In the genomic region with DNA sequence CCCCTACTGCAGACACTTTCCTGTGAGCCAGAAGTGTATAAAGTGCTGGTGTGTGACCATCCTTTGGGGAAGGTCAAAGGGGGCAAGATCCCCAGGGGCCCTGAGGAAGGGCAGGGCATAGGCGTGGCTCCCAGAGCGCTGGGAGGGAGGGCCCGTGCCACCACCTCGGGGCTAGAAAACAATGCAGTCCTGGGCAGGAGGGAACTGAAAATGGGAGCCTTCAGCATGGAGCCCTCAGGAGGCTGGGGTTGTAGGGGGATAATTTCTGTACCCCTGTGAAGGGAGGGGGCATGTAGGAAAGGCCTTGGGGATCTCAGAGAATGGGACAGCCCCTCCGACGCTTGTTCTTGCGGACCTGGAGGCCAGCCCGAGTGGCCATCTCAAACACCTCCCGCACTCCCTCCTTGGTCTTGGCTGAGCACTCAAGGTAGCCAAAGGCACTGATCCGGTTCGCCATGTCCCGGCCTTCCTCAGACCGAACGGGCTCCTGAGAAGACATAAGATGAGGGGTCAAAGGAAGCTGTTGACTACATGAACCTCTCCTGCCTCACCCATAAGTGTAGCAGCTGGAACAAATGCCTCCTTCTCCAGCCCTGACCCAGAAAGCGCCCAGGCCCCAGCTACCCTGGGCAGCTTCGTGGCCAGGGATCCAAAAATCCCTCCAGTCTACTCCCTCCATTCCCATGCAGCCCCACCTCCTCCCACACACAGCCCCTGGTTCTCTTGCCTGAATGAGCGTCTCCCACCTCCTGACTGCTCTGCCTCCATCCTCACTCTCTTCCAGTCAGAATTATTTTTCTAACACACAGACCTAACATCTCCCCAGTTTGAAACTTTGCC, we compare ENCODE assay signal across 1 cellular context.
TF ChIP-seq lines count a peak whose summit lies in the region.

No MANE protein-coding gene starts in this region.

TF ChIP-seq in K562, 482 proteins besides CTCF, POLR2A, EP300 and RAD21 (continued from another document and continues in another):
- TF ChIP-seq, protein P1, sequence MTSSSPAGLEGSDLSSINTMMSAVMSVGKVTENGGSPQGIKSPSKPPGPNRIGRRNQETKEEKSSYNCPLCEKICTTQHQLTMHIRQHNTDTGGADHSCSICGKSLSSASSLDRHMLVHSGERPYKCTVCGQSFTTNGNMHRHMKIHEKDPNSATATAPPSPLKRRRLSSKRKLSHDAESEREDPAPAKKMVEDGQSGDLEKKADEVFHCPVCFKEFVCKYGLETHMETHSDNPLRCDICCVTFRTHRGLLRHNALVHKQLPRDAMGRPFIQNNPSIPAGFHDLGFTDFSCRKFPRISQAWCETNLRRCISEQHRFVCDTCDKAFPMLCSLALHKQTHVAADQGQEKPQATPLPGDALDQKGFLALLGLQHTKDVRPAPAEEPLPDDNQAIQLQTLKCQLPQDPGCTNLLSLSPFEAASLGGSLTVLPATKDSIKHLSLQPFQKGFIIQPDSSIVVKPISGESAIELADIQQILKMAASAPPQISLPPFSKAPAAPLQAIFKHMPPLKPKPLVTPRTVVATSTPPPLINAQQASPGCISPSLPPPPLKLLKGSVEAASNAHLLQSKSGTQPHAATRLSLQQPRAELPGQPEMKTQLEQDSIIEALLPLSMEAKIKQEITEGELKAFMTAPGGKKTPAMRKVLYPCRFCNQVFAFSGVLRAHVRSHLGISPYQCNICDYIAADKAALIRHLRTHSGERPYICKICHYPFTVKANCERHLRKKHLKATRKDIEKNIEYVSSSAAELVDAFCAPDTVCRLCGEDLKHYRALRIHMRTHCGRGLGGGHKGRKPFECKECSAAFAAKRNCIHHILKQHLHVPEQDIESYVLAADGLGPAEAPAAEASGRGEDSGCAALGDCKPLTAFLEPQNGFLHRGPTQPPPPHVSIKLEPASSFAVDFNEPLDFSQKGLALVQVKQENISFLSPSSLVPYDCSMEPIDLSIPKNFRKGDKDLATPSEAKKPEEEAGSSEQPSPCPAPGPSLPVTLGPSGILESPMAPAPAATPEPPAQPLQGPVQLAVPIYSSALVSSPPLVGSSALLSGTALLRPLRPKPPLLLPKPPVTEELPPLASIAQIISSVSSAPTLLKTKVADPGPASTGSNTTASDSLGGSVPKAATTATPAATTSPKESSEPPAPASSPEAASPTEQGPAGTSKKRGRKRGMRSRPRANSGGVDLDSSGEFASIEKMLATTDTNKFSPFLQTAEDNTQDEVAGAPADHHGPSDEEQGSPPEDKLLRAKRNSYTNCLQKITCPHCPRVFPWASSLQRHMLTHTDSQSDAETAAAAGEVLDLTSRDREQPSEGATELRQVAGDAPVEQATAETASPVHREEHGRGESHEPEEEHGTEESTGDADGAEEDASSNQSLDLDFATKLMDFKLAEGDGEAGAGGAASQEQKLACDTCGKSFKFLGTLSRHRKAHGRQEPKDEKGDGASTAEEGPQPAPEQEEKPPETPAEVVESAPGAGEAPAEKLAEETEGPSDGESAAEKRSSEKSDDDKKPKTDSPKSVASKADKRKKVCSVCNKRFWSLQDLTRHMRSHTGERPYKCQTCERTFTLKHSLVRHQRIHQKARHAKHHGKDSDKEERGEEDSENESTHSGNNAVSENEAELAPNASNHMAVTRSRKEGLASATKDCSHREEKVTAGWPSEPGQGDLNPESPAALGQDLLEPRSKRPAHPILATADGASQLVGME (CRISPR knock-in tag; IDR thresholded peaks at IDR 0.05), result 0 out of 2 replicates have a peak, but pooled peaks have one; percentile 20
- TF ChIP-seq POLR2B (IDR thresholded peaks at IDR 0.05; ENCODE audit: low read depth, partially characterized antibody) (peak; percentile 43), BRD9 (IDR thresholded peaks at IDR 0.05; ENCODE audit: low read depth, partially characterized antibody) (no peak), DPF2 (IDR thresholded peaks at IDR 0.05) (no peak), ESRRB (CRISPR knock-in tag; IDR thresholded peaks at IDR 0.05; ENCODE audit: borderline replicate concordance) (no peak), CBX1 (IDR thresholded peaks at IDR 0.05; ENCODE audit: low read depth) (no peak; the same call in 1 of the 2 replicates), POLR2G (IDR thresholded peaks at IDR 0.05; ENCODE audit: low read depth, low read length) (peak; percentile 69), ETV6 (IDR thresholded peaks at IDR 0.05; ENCODE audit: borderline replicate concordance in 1 of 2, low read depth in 2 of 2, low read length in 1 of 2) (no peak), ETV6 (CRISPR knock-in tag; IDR thresholded peaks at IDR 0.05; ENCODE audit: borderline replicate concordance) (no peak), NUFIP1 (IDR thresholded peaks at IDR 0.05; ENCODE audit: partially characterized antibody) (no peak), HEY1 (CRISPR knock-in tag; IDR thresholded peaks at IDR 0.05; ENCODE audit: borderline replicate concordance) (no peak), ZC3H4 (CRISPR knock-in tag; IDR thresholded peaks at IDR 0.05; ENCODE audit: borderline replicate concordance) (peak; percentile 80; the same call in 1 of the 2 replicates), PCBP2 (IDR thresholded peaks at IDR 0.05; ENCODE audit: low read depth, low read length, poor library complexity, severe bottlenecking) (no peak), L3MBTL2 (IDR thresholded peaks at IDR 0.05) (no peak), NCOR1 (IDR thresholded peaks at IDR 0.05) (no peak), BMI1 (IDR thresholded peaks at IDR 0.05; ENCODE audit: low read length) (no peak), ZNF23 (CRISPR knock-in tag; IDR thresholded peaks at IDR 0.05) (no peak), SMAD1 (IDR thresholded peaks at IDR 0.05; ENCODE audit: low read depth, low read length, partially characterized antibody) (no peak), MCM7 (IDR thresholded peaks at IDR 0.05) (no peak), EHMT2 (IDR thresholded peaks at IDR 0.05) (no peak), ZFP1 (CRISPR knock-in tag; IDR thresholded peaks at IDR 0.05) (no peak), SETDB1 (IDR thresholded peaks at IDR 0.05; ENCODE audit: low read length) (no peak), EZH2 (IDR thresholded peaks at IDR 0.05; ENCODE audit: borderline replicate concordance, low read depth, low read length) (no peak), ZNF274 (IDR thresholded peaks at IDR 0.05; ENCODE audit: borderline replicate concordance, low read depth, low read length) (no peak), DNMT1 (IDR thresholded peaks at IDR 0.05) (no peak), MTA3 (IDR thresholded peaks at IDR 0.05; ENCODE audit: borderline replicate concordance) (no peak), CCNT2 (IDR thresholded peaks at IDR 0.05; ENCODE audit: borderline replicate concordance, extremely low read depth, insufficient read length, low read depth, low read length) (no peak), NR3C1 (CRISPR knock-in tag; IDR thresholded peaks at IDR 0.05) (no peak), CHD2 (IDR thresholded peaks at IDR 0.05; ENCODE audit: low read depth, low read length) (no peak), PTRF (tag; IDR thresholded peaks at IDR 0.05) (no peak), NR2C2 (CRISPR knock-in tag; IDR thresholded peaks at IDR 0.05) (no peak), NR2C2 (tag; IDR thresholded peaks at IDR 0.05) (no peak; the same call in 1 of the 2 replicates), ZNF778 (CRISPR knock-in tag; IDR thresholded peaks at IDR 0.05) (no peak), CHD1 (IDR thresholded peaks at IDR 0.05; ENCODE audit: low read length) (no peak), COPS2 (conservative IDR thresholded peaks at IDR 0.05) (no peak), ELF4 (CRISPR knock-in tag; IDR thresholded peaks at IDR 0.05) (no peak), NR4A1 (CRISPR knock-in tag; IDR thresholded peaks at IDR 0.05) (no peak), NR4A1 (tag; IDR thresholded peaks at IDR 0.05) (peak; percentile 28; the same call in 1 of the 2 replicates), ZNF133 (CRISPR knock-in tag; IDR thresholded peaks at IDR 0.05) (no peak), ASH1L (IDR thresholded peaks at IDR 0.05; ENCODE audit: borderline replicate concordance, low read depth, partially characterized antibody) (no peak), ZNF217 (CRISPR knock-in tag; IDR thresholded peaks at IDR 0.05) (no peak), NCOA2 (IDR thresholded peaks at IDR 0.05; ENCODE audit: partially characterized antibody in 2 of 2) (no peak), ARID2 (IDR thresholded peaks at IDR 0.05) (no peak), HNRNPL (IDR thresholded peaks at IDR 0.05; ENCODE audit: low read depth, low read length) (no peak), SIRT6 (IDR thresholded peaks at IDR 0.05; ENCODE audit: low read depth, low read length) (peak; percentile 30), FOXM1 (IDR thresholded peaks at IDR 0.05; ENCODE audit: low read depth) (no peak), FOXM1 (CRISPR knock-in tag; IDR thresholded peaks at IDR 0.05; ENCODE audit: low read depth) (no peak), KDM2B (CRISPR knock-in tag; IDR thresholded peaks at IDR 0.05) (no peak), PHB (CRISPR knock-in tag; IDR thresholded peaks at IDR 0.05) (no peak), ZBTB17 (CRISPR knock-in tag; IDR thresholded peaks at IDR 0.05) (no peak), ZKSCAN3 (CRISPR knock-in tag; IDR thresholded peaks at IDR 0.05) (no peak), ZFPM2 (CRISPR knock-in tag; IDR thresholded peaks at IDR 0.05) (no peak), ZNF75A (CRISPR knock-in tag; IDR thresholded peaks at IDR 0.05) (no peak), POU5F1 (IDR thresholded peaks at IDR 0.05; ENCODE audit: borderline replicate concordance, low read depth, low read length, partially characterized antibody) (no peak), MECOM (CRISPR knock-in tag; IDR thresholded peaks at IDR 0.05) (no peak)
- TF ChIP-seq, protein P2, sequence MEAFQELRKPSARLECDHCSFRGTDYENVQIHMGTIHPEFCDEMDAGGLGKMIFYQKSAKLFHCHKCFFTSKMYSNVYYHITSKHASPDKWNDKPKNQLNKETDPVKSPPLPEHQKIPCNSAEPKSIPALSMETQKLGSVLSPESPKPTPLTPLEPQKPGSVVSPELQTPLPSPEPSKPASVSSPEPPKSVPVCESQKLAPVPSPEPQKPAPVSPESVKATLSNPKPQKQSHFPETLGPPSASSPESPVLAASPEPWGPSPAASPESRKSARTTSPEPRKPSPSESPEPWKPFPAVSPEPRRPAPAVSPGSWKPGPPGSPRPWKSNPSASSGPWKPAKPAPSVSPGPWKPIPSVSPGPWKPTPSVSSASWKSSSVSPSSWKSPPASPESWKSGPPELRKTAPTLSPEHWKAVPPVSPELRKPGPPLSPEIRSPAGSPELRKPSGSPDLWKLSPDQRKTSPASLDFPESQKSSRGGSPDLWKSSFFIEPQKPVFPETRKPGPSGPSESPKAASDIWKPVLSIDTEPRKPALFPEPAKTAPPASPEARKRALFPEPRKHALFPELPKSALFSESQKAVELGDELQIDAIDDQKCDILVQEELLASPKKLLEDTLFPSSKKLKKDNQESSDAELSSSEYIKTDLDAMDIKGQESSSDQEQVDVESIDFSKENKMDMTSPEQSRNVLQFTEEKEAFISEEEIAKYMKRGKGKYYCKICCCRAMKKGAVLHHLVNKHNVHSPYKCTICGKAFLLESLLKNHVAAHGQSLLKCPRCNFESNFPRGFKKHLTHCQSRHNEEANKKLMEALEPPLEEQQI (IDR thresholded peaks at IDR 0.05), result no peak
- TF ChIP-seq, protein P3, sequence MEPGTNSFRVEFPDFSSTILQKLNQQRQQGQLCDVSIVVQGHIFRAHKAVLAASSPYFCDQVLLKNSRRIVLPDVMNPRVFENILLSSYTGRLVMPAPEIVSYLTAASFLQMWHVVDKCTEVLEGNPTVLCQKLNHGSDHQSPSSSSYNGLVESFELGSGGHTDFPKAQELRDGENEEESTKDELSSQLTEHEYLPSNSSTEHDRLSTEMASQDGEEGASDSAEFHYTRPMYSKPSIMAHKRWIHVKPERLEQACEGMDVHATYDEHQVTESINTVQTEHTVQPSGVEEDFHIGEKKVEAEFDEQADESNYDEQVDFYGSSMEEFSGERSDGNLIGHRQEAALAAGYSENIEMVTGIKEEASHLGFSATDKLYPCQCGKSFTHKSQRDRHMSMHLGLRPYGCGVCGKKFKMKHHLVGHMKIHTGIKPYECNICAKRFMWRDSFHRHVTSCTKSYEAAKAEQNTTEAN (CRISPR knock-in tag; IDR thresholded peaks at IDR 0.05), result no peak
- TF ChIP-seq, protein P4, sequence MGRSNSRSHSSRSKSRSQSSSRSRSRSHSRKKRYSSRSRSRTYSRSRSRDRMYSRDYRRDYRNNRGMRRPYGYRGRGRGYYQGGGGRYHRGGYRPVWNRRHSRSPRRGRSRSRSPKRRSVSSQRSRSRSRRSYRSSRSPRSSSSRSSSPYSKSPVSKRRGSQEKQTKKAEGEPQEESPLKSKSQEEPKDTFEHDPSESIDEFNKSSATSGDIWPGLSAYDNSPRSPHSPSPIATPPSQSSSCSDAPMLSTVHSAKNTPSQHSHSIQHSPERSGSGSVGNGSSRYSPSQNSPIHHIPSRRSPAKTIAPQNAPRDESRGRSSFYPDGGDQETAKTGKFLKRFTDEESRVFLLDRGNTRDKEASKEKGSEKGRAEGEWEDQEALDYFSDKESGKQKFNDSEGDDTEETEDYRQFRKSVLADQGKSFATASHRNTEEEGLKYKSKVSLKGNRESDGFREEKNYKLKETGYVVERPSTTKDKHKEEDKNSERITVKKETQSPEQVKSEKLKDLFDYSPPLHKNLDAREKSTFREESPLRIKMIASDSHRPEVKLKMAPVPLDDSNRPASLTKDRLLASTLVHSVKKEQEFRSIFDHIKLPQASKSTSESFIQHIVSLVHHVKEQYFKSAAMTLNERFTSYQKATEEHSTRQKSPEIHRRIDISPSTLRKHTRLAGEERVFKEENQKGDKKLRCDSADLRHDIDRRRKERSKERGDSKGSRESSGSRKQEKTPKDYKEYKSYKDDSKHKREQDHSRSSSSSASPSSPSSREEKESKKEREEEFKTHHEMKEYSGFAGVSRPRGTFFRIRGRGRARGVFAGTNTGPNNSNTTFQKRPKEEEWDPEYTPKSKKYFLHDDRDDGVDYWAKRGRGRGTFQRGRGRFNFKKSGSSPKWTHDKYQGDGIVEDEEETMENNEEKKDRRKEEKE (IDR thresholded peaks at IDR 0.05; ENCODE audit: borderline replicate concordance in 1 of 2, control insufficient read depth in 1 of 2, low read depth in 2 of 2, low read length in 1 of 2), result no peak
- TF ChIP-seq, protein P5, sequence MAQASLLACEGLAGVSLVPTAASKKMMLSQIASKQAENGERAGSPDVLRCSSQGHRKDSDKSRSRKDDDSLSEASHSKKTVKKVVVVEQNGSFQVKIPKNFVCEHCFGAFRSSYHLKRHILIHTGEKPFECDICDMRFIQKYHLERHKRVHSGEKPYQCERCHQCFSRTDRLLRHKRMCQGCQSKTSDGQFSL (CRISPR knock-in tag; IDR thresholded peaks at IDR 0.05), result no peak
- TF ChIP-seq, protein P5 (tag; IDR thresholded peaks at IDR 0.05), result peak in 1 of 2 experiments; percentile 32; a peak in 1 of 4 replicates
- TF ChIP-seq, protein P6, sequence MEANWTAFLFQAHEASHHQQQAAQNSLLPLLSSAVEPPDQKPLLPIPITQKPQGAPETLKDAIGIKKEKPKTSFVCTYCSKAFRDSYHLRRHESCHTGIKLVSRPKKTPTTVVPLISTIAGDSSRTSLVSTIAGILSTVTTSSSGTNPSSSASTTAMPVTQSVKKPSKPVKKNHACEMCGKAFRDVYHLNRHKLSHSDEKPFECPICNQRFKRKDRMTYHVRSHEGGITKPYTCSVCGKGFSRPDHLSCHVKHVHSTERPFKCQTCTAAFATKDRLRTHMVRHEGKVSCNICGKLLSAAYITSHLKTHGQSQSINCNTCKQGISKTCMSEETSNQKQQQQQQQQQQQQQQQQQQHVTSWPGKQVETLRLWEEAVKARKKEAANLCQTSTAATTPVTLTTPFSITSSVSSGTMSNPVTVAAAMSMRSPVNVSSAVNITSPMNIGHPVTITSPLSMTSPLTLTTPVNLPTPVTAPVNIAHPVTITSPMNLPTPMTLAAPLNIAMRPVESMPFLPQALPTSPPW (CRISPR knock-in tag; IDR thresholded peaks at IDR 0.05), result no peak
